Comparison of ENCODE assay signal across 7 cellular contexts in genomic region chr2:89876878-89877277, GRCh38.
DNase-seq lines count a peak whose midpoint lies in the region; ATAC-seq and TF ChIP-seq lines count a peak whose summit lies in the region.
"Not testable (repeated sequence)": the region's sequence is repeated elsewhere in the genome, so short reads cannot be mapped to it uniquely, and the experiment has no call there.

No MANE protein-coding gene starts in this region.

- ATAC-seq in Right ventricle myocardium inferior, result not testable (repeated sequence)
- peak; percentile 27 for ATAC-seq in omental fat pad (ENCODE audit: low FRiP score)

- H2AFZ ChIP-seq in Loucy (ENCODE audit: low read length), result not testable (repeated sequence)

- H3K79me2 ChIP-seq in Loucy (ENCODE audit: insufficient read depth, low read length), result not testable (repeated sequence)

- not testable (repeated sequence) for H3K27me3 ChIP-seq in BLaER1; H7 (ENCODE audit: control insufficient read depth, insufficient read depth, low read length); Loucy (ENCODE audit: insufficient read depth, low read length, poor library complexity, severe bottlenecking)

- H3K4me3 ChIP-seq in BLaER1; H7 (ENCODE audit: insufficient read depth, low read depth, low read length); Loucy (ENCODE audit: low read length, poor library complexity, severe bottlenecking): not testable (repeated sequence)

- not testable (repeated sequence) for H3K9ac ChIP-seq in BLaER1; Loucy (ENCODE audit: low read depth, low read length, poor library complexity, severe bottlenecking)

- not testable (repeated sequence) for H3K9me2 ChIP-seq in Loucy (replicated peaks; ENCODE audit: low read depth, low read length)

- H3K36me3 ChIP-seq in BLaER1; H7 (replicated peaks; ENCODE audit: control insufficient read depth, insufficient read depth, low read length); Loucy (ENCODE audit: insufficient read depth, low read length): not testable (repeated sequence)

- H3K27ac ChIP-seq in BLaER1, result not testable (repeated sequence)

- intact Hi-C loops in Right ventricle myocardium inferior (cut with DNase I), result not testable (repeated sequence)

- not testable (repeated sequence) for H3K9me3 ChIP-seq in BLaER1; Loucy (ENCODE audit: insufficient read depth, low read depth, low read length)

- H3F3A ChIP-seq in Loucy (ENCODE audit: low read depth), result not testable (repeated sequence)

- DNase-seq in H7 (peak; percentile 0), epidermal melanocyte (ENCODE audit: insufficient read length, low spot score) (peak; percentile 0), Right ventricle myocardium inferior (ENCODE audit: missing footprints) (peak; percentile 25), iPS-NIHi11 (ENCODE audit: low spot score) (peak; percentile 0)
- DNase-seq in omental fat pad (ENCODE audit: low spot score), result not testable (repeated sequence)

- H4K20me1 ChIP-seq in BLaER1; Loucy (ENCODE audit: insufficient read depth, low read length, poor library complexity, severe bottlenecking): not testable (repeated sequence)

- not testable (repeated sequence) for TF ChIP-seq CTCF in Loucy (conservative IDR thresholded peaks at IDR 0.05; ENCODE audit: low read length); omental fat pad (IDR thresholded peaks at IDR 0.05)

- peak overlapping the region; percentile 28; the same call in 1 of the 2 replicates for H3K4me2 ChIP-seq in BLaER1
- H3K4me2 ChIP-seq in Loucy (ENCODE audit: low read depth, low read length, poor library complexity, severe bottlenecking), result peak overlapping the region; percentile 48

- H3K4me1 ChIP-seq in BLaER1; Loucy (ENCODE audit: insufficient read depth, low read length, poor library complexity, severe bottlenecking): not testable (repeated sequence)
